Comparison of ENCODE assay signal across 13 cellular contexts in genomic region chr3:71005797-71006321, GRCh38.
A peak's percentile ranks its signal among the peaks of the same experiment; 100 is the strongest.
DNase-seq lines count a peak whose midpoint lies in the region; ATAC-seq and TF ChIP-seq lines count a peak whose summit lies in the region.
"Had no signal": no experiment of that assay in that cellular context is flagged by ENCODE, and none has a peak within 500 bp of the region (broad histone marks: within the 10 kb centered on the region; RNA-seq: fewer than 3 reads in every experiment).

No MANE protein-coding gene starts in this region.

- peaks cover 98% of the 10 kb centered on the region for H3K79me2 ChIP-seq in osteoblast (ENCODE audit: insufficient read depth, low read length)

- H3K9me3 ChIP-seq in CD4-positive, alpha-beta T cell (ENCODE audit: control insufficient read depth, low read length): no peaks in the 10 kb centered on the region
- H3K9me3 ChIP-seq in ascending aorta (no peaks in the 10 kb centered on the region), heart right ventricle (no peaks in the 10 kb centered on the region), osteoblast (ENCODE audit: low read depth, low read length) (no peaks in the 10 kb centered on the region)
- H3K9me3 ChIP-seq: body of pancreas had no signal

- peaks cover 83% of the 10 kb centered on the region for H3K4me1 Mint-ChIP-seq in CD4-positive, alpha-beta T cell (ENCODE audit: low read depth)

- TF ChIP-seq CTCF in CD4-positive, alpha-beta T cell (IDR thresholded peaks at IDR 0.05): no peak
- TF ChIP-seq CTCF in ascending aorta (IDR thresholded peaks at IDR 0.05) (no peak), heart right ventricle (IDR thresholded peaks at IDR 0.05) (no peak), osteoblast (IDR thresholded peaks at IDR 0.05; ENCODE audit: extremely low read depth, low read depth, low read length) (no peak), GM13976 (IDR thresholded peaks at IDR 0.05; ENCODE audit: borderline replicate concordance, control extremely low read depth, extremely low read depth, insufficient read depth, missing control alignments) (no peak)

- in situ Hi-C loops in GM13976 (cut with MboI; ENCODE audit: low sequenced_read_pairs, unreplicated experiment): no loop called here

- H2AFZ ChIP-seq in osteoblast (ENCODE audit: low read length): no peak overlapping the region

- H3K27me3 Mint-ChIP-seq in CD4-positive, alpha-beta T cell: no peaks in the 10 kb centered on the region

- POLR2A ChIA-PET in CD4-positive, alpha-beta T cell (lab: Charles Lee): interaction anchor here (0.6 to 1.1 kb wide), 3 partner anchors 45 to 490 kb away, joined by 3 read pairs; no protein-coding TSS in a partner anchor

- H3K9me3 Mint-ChIP-seq in CD4-positive, alpha-beta T cell: no peaks in the 10 kb centered on the region
- H3K9me3 Mint-ChIP-seq: immature natural killer cell had no signal

- DNase-seq in CD4-positive, alpha-beta T cell: no peak
- no peak for DNase-seq in ascending aorta (ENCODE audit: low spot score in 2 of 2)
- no peak for DNase-seq in heart right ventricle
- DNase-seq in osteoblast (ENCODE audit: insufficient read length, low spot score, missing footprints): no peak
- DNase-seq in GM13976 (ENCODE audit: low spot score): no peak
- DNase-seq: body of pancreas, immature natural killer cell, NCI-H69, SHP77 had no signal

- no peaks in the 10 kb centered on the region for H3K36me3 ChIP-seq in ascending aorta
- peaks cover 0 to 18% (median 0%) of the 10 kb centered on the region in 9 donors for H3K36me3 ChIP-seq in heart right ventricle
- peaks cover 18% of the 10 kb centered on the region for H3K36me3 ChIP-seq in osteoblast (ENCODE audit: insufficient read depth, low read length)

- no peak overlapping the region for H3K27ac ChIP-seq in CD4-positive, alpha-beta T cell (ENCODE audit: low read depth, low read length)
- H3K27ac ChIP-seq in ascending aorta: peak overlapping the region; percentile 66 to 68
- peak overlapping the region in 7 of 10 donors; percentile 18 to 59 (median 45) for H3K27ac ChIP-seq in heart right ventricle
- peak overlapping the region; percentile 67 for H3K27ac ChIP-seq in osteoblast (ENCODE audit: low read depth, low read length)

- no peaks in the 10 kb centered on the region for H3K27me3 ChIP-seq in CD4-positive, alpha-beta T cell (ENCODE audit: control insufficient read depth, insufficient read depth, low read length)
- no peaks in the 10 kb centered on the region for H3K27me3 ChIP-seq in ascending aorta
- H3K27me3 ChIP-seq in heart right ventricle: no peaks in the 10 kb centered on the region
- no peaks in the 10 kb centered on the region for H3K27me3 ChIP-seq in osteoblast (ENCODE audit: insufficient read depth, low read length)
- H3K27me3 ChIP-seq: body of pancreas had no signal

- CTCF ChIA-PET in CD4-positive, alpha-beta T cell (lab: Charles Lee): interaction anchor here (0.8 to 1.7 kb wide), 4 partner anchors 17 to 580 kb away, joined by 3 to 6 read pairs (median 4); no protein-coding TSS in a partner anchor

- H3K4me2 ChIP-seq in osteoblast (ENCODE audit: insufficient read depth, low read length): peak overlapping the region; percentile 56

- H4K20me1 ChIP-seq in osteoblast (ENCODE audit: insufficient read depth, low read length): peaks cover 1% of the 10 kb centered on the region

- intact Hi-C loops in CD4-positive, alpha-beta T cell (cut with DNase I, micrococcal nuclease): loop anchor here (2.0 to 5.0 kb wide), 5 partner anchors 15 to 576 kb away; partner anchors contain the start of gene FOXP1 (in 1 of the 2)
- intact Hi-C loops in ascending aorta (cut with DNase I) (loop anchor here (10.0 kb wide), 1 partner anchor 299 kb away; no protein-coding TSS in a partner anchor), heart right ventricle (cut with DNase I) (loop anchor here in 8 of 10 donors (2.0 to 10.0 kb wide), 10 partner anchors 59 to 581 kb away; partner anchors contain the start of gene FOXP1 (in 5 of the 8))

- peak overlapping the region; percentile 32 for H3K27ac Mint-ChIP-seq in CD4-positive, alpha-beta T cell

- H3K4me3 ChIP-seq in ascending aorta (peak overlapping the region in 1 of 2 donors; percentile 14), heart right ventricle (peak overlapping the region in 1 of 10 donors; percentile 4), osteoblast (ENCODE audit: insufficient read depth, low read length) (no peak overlapping the region)
- H3K4me3 ChIP-seq: body of pancreas, K562 had no signal

- ATAC-seq in CD4-positive, alpha-beta T cell (ENCODE audit: poor library complexity): no peak
- ATAC-seq in heart right ventricle (peak in 6 of 8 donors; percentile 13 to 62 (median 32)), HG03159 (IDR thresholded peaks at IDR 0.05; ENCODE audit: unreplicated experiment) (no peak), GM19452 (IDR thresholded peaks at IDR 0.05; ENCODE audit: unreplicated experiment) (no peak), GM21390 (IDR thresholded peaks at IDR 0.05; ENCODE audit: unreplicated experiment) (no peak)
- ATAC-seq: body of pancreas, K562 had no signal

- WGBS in heart right ventricle, 2 donors: 33 to 43% methylated on average over 8 of the region's 8 CpGs

- H3K4me1 ChIP-seq in ascending aorta: peaks cover 17 to 43% of the 10 kb centered on the region in 2 donors
- peaks cover 3 to 86% (median 54%) of the 10 kb centered on the region in 9 donors for H3K4me1 ChIP-seq in heart right ventricle
- peaks cover 42% of the 10 kb centered on the region for H3K4me1 ChIP-seq in osteoblast (ENCODE audit: insufficient read depth, low read length)

- H3K4me3 Mint-ChIP-seq in CD4-positive, alpha-beta T cell: no peak overlapping the region
- H3K4me3 Mint-ChIP-seq: immature natural killer cell had no signal

- H3K36me3 Mint-ChIP-seq in CD4-positive, alpha-beta T cell (ENCODE audit: low read depth): peaks cover 72% of the 10 kb centered on the region
- H3K36me3 Mint-ChIP-seq: immature natural killer cell had no signal

Comparison
In these comparisons a context has a peak if more than half of its experiments do, and no peak if none do; other contexts are left out.
1. ATAC-seq: peak in heart right ventricle (6 of 8); none in CD4-positive, alpha-beta T cell (single experiment), HG03159 (single experiment), GM19452 (single experiment) and GM21390 (single experiment).